ENCODE assay signal across 32 cellular contexts in the genomic region with DNA sequence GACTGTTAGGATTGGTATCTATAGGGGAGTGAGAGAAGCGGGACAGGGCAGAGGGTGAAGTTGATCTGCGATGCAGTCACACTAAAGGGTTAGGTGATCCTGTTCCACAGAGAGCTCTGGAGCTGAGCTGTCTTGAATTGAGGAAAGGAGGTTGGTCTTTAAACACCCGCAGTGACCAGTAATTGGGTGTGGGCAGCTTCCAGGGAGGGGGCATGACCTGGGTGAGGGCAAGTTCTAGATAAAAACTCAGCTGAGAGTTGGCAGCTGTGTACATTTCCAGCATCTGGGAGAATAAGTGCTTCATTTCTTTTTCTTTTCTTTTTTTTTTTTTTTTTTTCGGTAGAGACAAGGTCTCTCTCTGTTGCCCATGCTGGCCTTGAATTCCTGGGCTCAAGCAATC. TPM values are rescaled to one million over a fixed set of nuclear protein-coding genes. Genes with fewer than 3 reads are reported as not detected.
"Had no signal": no experiment of that assay in that cellular context is flagged by ENCODE, and none has a peak within 500 bp of the region (broad histone marks: within the 10 kb centered on the region; RNA-seq: fewer than 3 reads in every experiment).

No MANE protein-coding gene starts in this region.

- DNase-seq: activated B cell treated with CpG ODN at 0.5 μM for 24 hours; activated CD4-positive, alpha-beta T cell treated with anti-CD3 and anti-CD28 coated beads for 1 hour; activated CD4-positive, alpha-beta T cell treated with anti-CD3 and anti-CD28 coated beads, Interleukin-2, amount 10 ng/mL, durations not matched to agents 24 days and 14 days; activated CD4-positive, alpha-beta T cell treated with anti-CD3 and anti-CD28 coated beads, Interleukin-2, amount 50 U/mL, for 48 hours; activated CD8-positive, alpha-beta T cell treated with anti-CD3 and anti-CD28 coated beads, Interleukin-2, amount 10 ng/mL, durations not matched to agents 7 days and 5 days; activated gamma-delta T cell; activated naive CD4-positive, alpha-beta T cell treated with Interleukin-2 at 50 U/mL for 16 hours; activated naive CD8-positive, alpha-beta T cell treated with anti-CD3 and anti-CD28 coated beads, Interleukin-2, amount 10 ng/mL, durations not matched to agents 7 days and 5 days; activated T-cell treated with anti-CD3 and anti-CD28 coated beads, Interleukin-2, amount 50 U/mL, for 24 hours; amygdala; Karpas-422; NCI-H1105; NCI-H1417 treated with DMSO at 0.1 percent for 48 hours; NCI-H187 treated with DMSO at 0.1 percent for 48 hours; NCI-H2081; NCI-H226; NCI-H446 treated with DMSO at 0.1 percent for 48 hours; NCI-H524; SHP77 treated with DMSO at 0.1 percent for 48 hours; SK-N-SH had no signal

- H3K9me3 ChIP-seq: ascending aorta, breast epithelium, SJSA1, SK-N-SH had no signal

- H3K36me3 Mint-ChIP-seq: activated naive CD4-positive, alpha-beta T cell treated with anti-CD3 and anti-CD28 coated beads, Interleukin-2, amount 50 U/mL, for 24 hours; activated naive CD8-positive, alpha-beta T cell treated with anti-CD3 and anti-CD28 coated beads, Interleukin-2, amount 10 ng/mL, durations not matched to agents 7 days and 5 days had no signal

- H3K36me3 ChIP-seq: ascending aorta, breast epithelium, SJSA1 had no signal

- H3K27me3 ChIP-seq: ascending aorta, breast epithelium, SJSA1 had no signal

- H3K4me1 ChIP-seq: ascending aorta, breast epithelium had no signal

- H3K4me3 ChIP-seq: ascending aorta, breast epithelium, SJSA1 had no signal

- ATAC-seq: activated CD8-positive, alpha-beta T cell treated with anti-CD3 and anti-CD28 coated beads, Interleukin-2, amount 10 ng/mL, durations not matched to agents 7 days and 5 days; Panc1 had no signal

- H3K4me1 Mint-ChIP-seq: activated B cell treated with CpG ODN at 0.5 μM for 24 hours; activated CD4-positive, alpha-beta T cell treated with anti-CD3 and anti-CD28 coated beads, Interleukin-2, amount 10 ng/mL, durations not matched to agents 24 days and 14 days; activated naive CD4-positive, alpha-beta T cell treated with anti-CD3 and anti-CD28 coated beads, Interleukin-2, amount 50 U/mL, for 24 hours; activated naive CD8-positive, alpha-beta T cell treated with anti-CD3 and anti-CD28 coated beads, Interleukin-2, amount 10 ng/mL, durations not matched to agents 7 days and 5 days had no signal

- H3K27ac ChIP-seq: ascending aorta, breast epithelium, SJSA1, VCaP had no signal

- H3K9me3 Mint-ChIP-seq: activated B cell treated with CpG ODN at 0.5 μM for 24 hours; activated CD4-positive, alpha-beta T cell treated with anti-CD3 and anti-CD28 coated beads, Interleukin-2, amount 10 ng/mL, durations not matched to agents 24 days and 14 days; activated naive CD4-positive, alpha-beta T cell treated with anti-CD3 and anti-CD28 coated beads, Interleukin-2, amount 50 U/mL, for 24 hours; activated naive CD8-positive, alpha-beta T cell treated with anti-CD3 and anti-CD28 coated beads, Interleukin-2, amount 10 ng/mL, durations not matched to agents 7 days and 5 days; activated T-cell treated with anti-CD3 and anti-CD28 coated beads, Interleukin-2, amount 50 U/mL, for 24 hours; activated T-helper 2 cell treated with anti-CD3 and anti-CD28 coated beads, Interferon-gamma antibody, Interleukin-2, Interleukin-4, amounts not matched to agents 10 μg/mL and 5 μg/mL and 100 μg/mL, durations not matched to agents 14 hours and 24 hours and 36 hours; T-helper 1 cell treated with Interleukin-12 subunit alpha and Interleukin-12 subunit beta and Interleukin-4 antibody, amounts not matched to agents 30 μg/mL and 1 μg/mL, for 36 hours; T-helper 2 cell treated with Interferon-gamma antibody and Interleukin-4, amounts not matched to agents 5 μg/mL and 100 μg/mL, for 36 hours had no signal

- H3K27me3 Mint-ChIP-seq: activated B cell treated with CpG ODN at 0.5 μM for 24 hours; activated naive CD4-positive, alpha-beta T cell treated with anti-CD3 and anti-CD28 coated beads, Interleukin-2, amount 50 U/mL, for 24 hours; activated T-cell treated with anti-CD3 and anti-CD28 coated beads, Interleukin-2, amount 50 U/mL, for 24 hours had no signal

- H3K4me3 Mint-ChIP-seq: activated B cell treated with CpG ODN at 0.5 μM for 24 hours; activated CD4-positive, alpha-beta T cell treated with anti-CD3 and anti-CD28 coated beads, Interleukin-2, amount 10 ng/mL, durations not matched to agents 24 days and 14 days; activated CD8-positive, alpha-beta T cell treated with anti-CD3 and anti-CD28 coated beads, Interleukin-2, amount 10 ng/mL, durations not matched to agents 7 days and 5 days; activated naive CD4-positive, alpha-beta T cell treated with anti-CD3 and anti-CD28 coated beads, Interleukin-2, amount 50 U/mL, for 24 hours; activated naive CD8-positive, alpha-beta T cell treated with anti-CD3 and anti-CD28 coated beads, Interleukin-2, amount 10 ng/mL, durations not matched to agents 7 days and 5 days; activated T-cell treated with anti-CD3 and anti-CD28 coated beads, Interleukin-2, amount 50 U/mL, for 24 hours; T-helper 1 cell treated with Interleukin-12 subunit alpha and Interleukin-12 subunit beta and Interleukin-4 antibody, amounts not matched to agents 30 μg/mL and 1 μg/mL, for 36 hours; T-helper 2 cell treated with Interferon-gamma antibody and Interleukin-4, amounts not matched to agents 5 μg/mL and 100 μg/mL, for 36 hours had no signal

- H3K27ac Mint-ChIP-seq: activated B cell treated with CpG ODN at 0.5 μM for 24 hours; activated CD4-positive, alpha-beta T cell treated with anti-CD3 and anti-CD28 coated beads, Interleukin-2, amount 10 ng/mL, durations not matched to agents 24 days and 14 days; activated CD8-positive, alpha-beta T cell treated with anti-CD3 and anti-CD28 coated beads, Interleukin-2, amount 10 ng/mL, durations not matched to agents 7 days and 5 days; activated naive CD4-positive, alpha-beta T cell treated with anti-CD3 and anti-CD28 coated beads, Interleukin-2, amount 50 U/mL, for 24 hours; activated naive CD8-positive, alpha-beta T cell treated with anti-CD3 and anti-CD28 coated beads, Interleukin-2, amount 10 ng/mL, durations not matched to agents 7 days and 5 days; activated T-cell treated with anti-CD3 and anti-CD28 coated beads, Interleukin-2, amount 50 U/mL, for 24 hours; activated T-helper 2 cell treated with anti-CD3 and anti-CD28 coated beads, Interferon-gamma antibody, Interleukin-2, Interleukin-4, amounts not matched to agents 10 μg/mL and 5 μg/mL and 100 μg/mL, durations not matched to agents 14 hours and 24 hours and 36 hours; T-helper 1 cell treated with Interleukin-12 subunit alpha and Interleukin-12 subunit beta and Interleukin-4 antibody, amounts not matched to agents 30 μg/mL and 1 μg/mL, for 36 hours; T-helper 2 cell treated with Interferon-gamma antibody and Interleukin-4, amounts not matched to agents 5 μg/mL and 100 μg/mL, for 36 hours had no signal

RNA-seq across cellular contexts. Expression of a gene that starts 35.1 kb away (rescaled TPM):
- total RNA-seq: activated B cell treated with CpG ODN at 0.5 μM for 24 hours; activated CD4-positive, alpha-beta T cell treated with anti-CD3 and anti-CD28 coated beads, Interleukin-2, amount 10 ng/mL, durations not matched to agents 24 days and 14 days; activated CD8-positive, alpha-beta T cell treated with anti-CD3 and anti-CD28 coated beads, Interleukin-2, amount 10 ng/mL, durations not matched to agents 7 days and 5 days; activated naive CD8-positive, alpha-beta T cell treated with anti-CD3 and anti-CD28 coated beads, Interleukin-2, amount 10 ng/mL, durations not matched to agents 7 days and 5 days; activated T-helper 2 cell treated with anti-CD3 and anti-CD28 coated beads, Interferon-gamma antibody, Interleukin-2, Interleukin-4, amounts not matched to agents 10 μg/mL and 5 μg/mL and 100 μg/mL, durations not matched to agents 14 hours and 24 hours and 36 hours; ascending aorta; breast epithelium; cardiac septum; MCF 10A; RPMI7951; SJSA1 had no signal
- polyA plus RNA-seq: SK-N-SH had no signal
